In genomic region chr6:158417760-158418098, GRCh38 we compare ENCODE assay signal across 1 cellular context.
TF ChIP-seq lines count a peak whose summit lies in the region.

No MANE protein-coding gene starts in this region.

TF ChIP-seq in endothelial cell of umbilical vein, 7 proteins besides CTCF, POLR2A, EP300 and RAD21 (continued from another document):
- no peak for TF ChIP-seq GATA2 (IDR thresholded peaks at IDR 0.05; ENCODE audit: insufficient read depth, insufficient read length, low read depth, low read length)
- TF ChIP-seq JUN (IDR thresholded peaks at IDR 0.05; ENCODE audit: borderline replicate concordance, insufficient read depth, insufficient read length, low read depth) = no peak
- no peak for TF ChIP-seq EZH2 (IDR thresholded peaks at IDR 0.05; ENCODE audit: borderline replicate concordance, low read depth, low read length, severe bottlenecking)
- TF ChIP-seq POLR2AphosphoS5 (IDR thresholded peaks at IDR 0.05; ENCODE audit: insufficient read depth, low read depth, low read length) = no peak
- TF ChIP-seq FOS (IDR thresholded peaks at IDR 0.05; ENCODE audit: borderline replicate concordance, insufficient read depth, low read length) = peak; percentile 77
